Comparison of ENCODE assay signal across 16 cellular contexts in genomic region chr2:105864262-105864661, GRCh38.
A peak's percentile ranks its signal among the peaks of the same experiment; 100 is the strongest.
DNase-seq lines count a peak whose midpoint lies in the region; ATAC-seq and TF ChIP-seq lines count a peak whose summit lies in the region.
"Had no signal": no experiment of that assay in that cellular context is flagged by ENCODE, and none has a peak within 500 bp of the region (broad histone marks: within the 10 kb centered on the region; RNA-seq: fewer than 3 reads in every experiment).

No MANE protein-coding gene starts in this region.

- H3F3A ChIP-seq in neural progenitor cell (ENCODE audit: low read depth) (no peaks in the 10 kb centered on the region), GM23338 (replicated peaks; ENCODE audit: low read depth) (no peaks in the 10 kb centered on the region)

- H3K4me1 ChIP-seq in neural progenitor cell (peaks cover 24% of the 10 kb centered on the region), GM23338 (ENCODE audit: insufficient read depth) (no peaks in the 10 kb centered on the region)

- H3K36me3 Mint-ChIP-seq in activated naive CD8-positive, alpha-beta T cell treated with anti-CD3 and anti-CD28 coated beads, Interleukin-2, amount 10 ng/mL, durations not matched to agents 7 days and 5 days: peaks cover 10% of the 10 kb centered on the region
- peaks cover 10% of the 10 kb centered on the region for H3K36me3 Mint-ChIP-seq in neural progenitor cell
- no peaks in the 10 kb centered on the region for H3K36me3 Mint-ChIP-seq in GM23338 (ENCODE audit: low read depth)

- POLR2A ChIA-PET in activated naive CD8-positive, alpha-beta T cell treated with anti-CD3 and anti-CD28 coated beads, Interleukin-2, amount 10 ng/mL, durations not matched to agents 7 days and 5 days (lab: Charles Lee): no interaction called here

- no peak overlapping the region for H3K27ac ChIP-seq in neural progenitor cell
- no peak overlapping the region for H3K27ac ChIP-seq in GM23338 (ENCODE audit: low read depth)
- H3K27ac ChIP-seq: ascending aorta, C4-2B, KMS-11, SJCRH30, thoracic aorta had no signal

- intact Hi-C loops in posterior cingulate gyrus (cut with DNase I): no loop called here

- in situ Hi-C loops in GM13976 (cut with MboI; ENCODE audit: low sequenced_read_pairs, unreplicated experiment): no loop called here

- no peak overlapping the region for H3K4me2 ChIP-seq in neural progenitor cell
- no peak overlapping the region for H3K4me2 ChIP-seq in GM23338
- H3K4me2 ChIP-seq: KMS-11 had no signal

- no peak overlapping the region for H3K9ac ChIP-seq in neural progenitor cell
- H3K9ac ChIP-seq: KMS-11 had no signal

- peaks cover 54% of the 10 kb centered on the region for H3K4me1 Mint-ChIP-seq in activated naive CD8-positive, alpha-beta T cell treated with anti-CD3 and anti-CD28 coated beads, Interleukin-2, amount 10 ng/mL, durations not matched to agents 7 days and 5 days
- H3K4me1 Mint-ChIP-seq in neural progenitor cell (peaks cover 48% of the 10 kb centered on the region), GM23338 (peaks cover 40% of the 10 kb centered on the region)

- H3K4me3 Mint-ChIP-seq in activated naive CD8-positive, alpha-beta T cell treated with anti-CD3 and anti-CD28 coated beads, Interleukin-2, amount 10 ng/mL, durations not matched to agents 7 days and 5 days: no peak overlapping the region
- H3K4me3 Mint-ChIP-seq in neural progenitor cell (no peak overlapping the region), GM23338 (no peak overlapping the region)
- H3K4me3 Mint-ChIP-seq: dendritic cell treated with granulocyte-macrophage colony-stimulating factor and Interleukin-4, amounts not matched to agents 40 ng/mL and 50 ng/mL, for 4 days had no signal

- H3K9me2 ChIP-seq in GM23338 (ENCODE audit: insufficient read depth): no peaks in the 10 kb centered on the region

- ATAC-seq in GM21786 (IDR thresholded peaks at IDR 0.05; ENCODE audit: unreplicated experiment) (peak; percentile 42), GM23338 (no peak), HG03196 (IDR thresholded peaks at IDR 0.05; ENCODE audit: unreplicated experiment) (no peak)
- ATAC-seq in activated naive CD8-positive, alpha-beta T cell treated with anti-CD3 and anti-CD28 coated beads, Interleukin-2, amount 10 ng/mL, durations not matched to agents 7 days and 5 days (ENCODE audit: low read depth): no peak
- ATAC-seq: left colon had no signal

- no peak overlapping the region for H2AFZ ChIP-seq in neural progenitor cell (replicated peaks)
- H2AFZ ChIP-seq in GM23338: no peak overlapping the region

- H3K4me3 ChIP-seq in neural progenitor cell: no peak overlapping the region
- H3K4me3 ChIP-seq in GM23338: no peak overlapping the region
- H3K4me3 ChIP-seq: ascending aorta, SJCRH30, thoracic aorta had no signal

- H3K79me2 ChIP-seq in neural progenitor cell (ENCODE audit: low read depth) (peaks cover 28% of the 10 kb centered on the region), GM23338 (replicated peaks; ENCODE audit: insufficient read depth) (peaks cover 66% of the 10 kb centered on the region)

- no peaks in the 10 kb centered on the region for H3K9me3 Mint-ChIP-seq in activated naive CD8-positive, alpha-beta T cell treated with anti-CD3 and anti-CD28 coated beads, Interleukin-2, amount 10 ng/mL, durations not matched to agents 7 days and 5 days
- H3K9me3 Mint-ChIP-seq in neural progenitor cell (no peaks in the 10 kb centered on the region), GM23338 (no peaks in the 10 kb centered on the region)
- H3K9me3 Mint-ChIP-seq: dendritic cell treated with granulocyte-macrophage colony-stimulating factor and Interleukin-4, amounts not matched to agents 40 ng/mL and 50 ng/mL, for 4 days had no signal

- no peaks in the 10 kb centered on the region for H3K27me3 ChIP-seq in neural progenitor cell
- no peaks in the 10 kb centered on the region for H3K27me3 ChIP-seq in GM23338 (ENCODE audit: insufficient read depth)
- H3K27me3 ChIP-seq: ascending aorta, SJCRH30 had no signal

- peak overlapping the region; percentile 46 for H3K27ac Mint-ChIP-seq in activated naive CD8-positive, alpha-beta T cell treated with anti-CD3 and anti-CD28 coated beads, Interleukin-2, amount 10 ng/mL, durations not matched to agents 7 days and 5 days
- H3K27ac Mint-ChIP-seq in neural progenitor cell: peak overlapping the region; percentile 16
- H3K27ac Mint-ChIP-seq in GM23338: no peak overlapping the region
- H3K27ac Mint-ChIP-seq: dendritic cell treated with granulocyte-macrophage colony-stimulating factor and Interleukin-4, amounts not matched to agents 40 ng/mL and 50 ng/mL, for 4 days had no signal

- no peaks in the 10 kb centered on the region for H3K9me3 ChIP-seq in neural progenitor cell (ENCODE audit: low read depth)
- H3K9me3 ChIP-seq: ascending aorta, SJCRH30, thoracic aorta had no signal

- TF ChIP-seq CTCF in GM13976 (IDR thresholded peaks at IDR 0.05; ENCODE audit: borderline replicate concordance, control extremely low read depth, extremely low read depth, insufficient read depth, missing control alignments): no peak
- TF ChIP-seq CTCF in neural progenitor cell (IDR thresholded peaks at IDR 0.05): no peak
- TF ChIP-seq CTCF in GM23338 (conservative IDR thresholded peaks at IDR 0.05; ENCODE audit: low read depth in 2 of 2): no peak

- DNase-seq in GM13976 (ENCODE audit: low spot score): peak; percentile 62
- DNase-seq in activated naive CD8-positive, alpha-beta T cell treated with anti-CD3 and anti-CD28 coated beads, Interleukin-2, amount 10 ng/mL, durations not matched to agents 7 days and 5 days: no peak
- DNase-seq in neural progenitor cell (ENCODE audit: low spot score): no peak
- no peak for DNase-seq in posterior cingulate gyrus
- no peak for DNase-seq in GM23338 (ENCODE audit: low spot score)
- DNase-seq: activated CD8-positive, alpha-beta memory T cell treated with anti-CD3 and anti-CD28 coated beads, Interleukin-2, amount 50 U/mL, for 48 hours; left colon; SJCRH30; stimulated activated CD4-positive, alpha-beta T cell treated with anti-CD3 and anti-CD28 coated beads, Interleukin-15, amount 100 ng/mL, for 24 hours had no signal

- no peaks in the 10 kb centered on the region for H3K27me3 Mint-ChIP-seq in activated naive CD8-positive, alpha-beta T cell treated with anti-CD3 and anti-CD28 coated beads, Interleukin-2, amount 10 ng/mL, durations not matched to agents 7 days and 5 days
- no peaks in the 10 kb centered on the region for H3K27me3 Mint-ChIP-seq in neural progenitor cell (ENCODE audit: insufficient read depth, low read depth)
- H3K27me3 Mint-ChIP-seq in GM23338 (ENCODE audit: insufficient read depth, low read depth, poor library complexity): peaks cover 4% of the 10 kb centered on the region
- H3K27me3 Mint-ChIP-seq: dendritic cell treated with granulocyte-macrophage colony-stimulating factor and Interleukin-4, amounts not matched to agents 40 ng/mL and 50 ng/mL, for 4 days had no signal

- H3K36me3 ChIP-seq in neural progenitor cell: no peaks in the 10 kb centered on the region
- H3K36me3 ChIP-seq in GM23338 (ENCODE audit: insufficient read depth): no peaks in the 10 kb centered on the region
- H3K36me3 ChIP-seq: ascending aorta, SJCRH30, thoracic aorta had no signal

- H4K20me1 ChIP-seq in neural progenitor cell (ENCODE audit: low read depth): peaks cover 76% of the 10 kb centered on the region
- H4K20me1 ChIP-seq in GM23338 (replicated peaks; ENCODE audit: insufficient read depth): peaks cover 5% of the 10 kb centered on the region

TF ChIP-seq in GM23338, 12 proteins besides CTCF, POLR2A, EP300 and RAD21 (continues in another document):
- TF ChIP-seq STAT1 (IDR thresholded peaks at IDR 0.05; ENCODE audit: unreplicated experiment) (no peak), ZNF114 (CRISPR knock-in tag; IDR thresholded peaks at IDR 0.05) (no peak), ZNF331 (CRISPR knock-in tag; IDR thresholded peaks at IDR 0.05; ENCODE audit: low read depth) (no peak), ETS1 (IDR thresholded peaks at IDR 0.05) (no peak), JUNB (IDR thresholded peaks at IDR 0.05; ENCODE audit: unreplicated experiment) (no peak), POLR2AphosphoS5 (IDR thresholded peaks at IDR 0.05; ENCODE audit: low read depth) (no peak)
- TF ChIP-seq, protein P1, sequence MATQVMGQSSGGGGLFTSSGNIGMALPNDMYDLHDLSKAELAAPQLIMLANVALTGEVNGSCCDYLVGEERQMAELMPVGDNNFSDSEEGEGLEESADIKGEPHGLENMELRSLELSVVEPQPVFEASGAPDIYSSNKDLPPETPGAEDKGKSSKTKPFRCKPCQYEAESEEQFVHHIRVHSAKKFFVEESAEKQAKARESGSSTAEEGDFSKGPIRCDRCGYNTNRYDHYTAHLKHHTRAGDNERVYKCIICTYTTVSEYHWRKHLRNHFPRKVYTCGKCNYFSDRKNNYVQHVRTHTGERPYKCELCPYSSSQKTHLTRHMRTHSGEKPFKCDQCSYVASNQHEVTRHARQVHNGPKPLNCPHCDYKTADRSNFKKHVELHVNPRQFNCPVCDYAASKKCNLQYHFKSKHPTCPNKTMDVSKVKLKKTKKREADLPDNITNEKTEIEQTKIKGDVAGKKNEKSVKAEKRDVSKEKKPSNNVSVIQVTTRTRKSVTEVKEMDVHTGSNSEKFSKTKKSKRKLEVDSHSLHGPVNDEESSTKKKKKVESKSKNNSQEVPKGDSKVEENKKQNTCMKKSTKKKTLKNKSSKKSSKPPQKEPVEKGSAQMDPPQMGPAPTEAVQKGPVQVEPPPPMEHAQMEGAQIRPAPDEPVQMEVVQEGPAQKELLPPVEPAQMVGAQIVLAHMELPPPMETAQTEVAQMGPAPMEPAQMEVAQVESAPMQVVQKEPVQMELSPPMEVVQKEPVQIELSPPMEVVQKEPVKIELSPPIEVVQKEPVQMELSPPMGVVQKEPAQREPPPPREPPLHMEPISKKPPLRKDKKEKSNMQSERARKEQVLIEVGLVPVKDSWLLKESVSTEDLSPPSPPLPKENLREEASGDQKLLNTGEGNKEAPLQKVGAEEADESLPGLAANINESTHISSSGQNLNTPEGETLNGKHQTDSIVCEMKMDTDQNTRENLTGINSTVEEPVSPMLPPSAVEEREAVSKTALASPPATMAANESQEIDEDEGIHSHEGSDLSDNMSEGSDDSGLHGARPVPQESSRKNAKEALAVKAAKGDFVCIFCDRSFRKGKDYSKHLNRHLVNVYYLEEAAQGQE (IDR thresholded peaks at IDR 0.05; ENCODE audit: unreplicated experiment): no peak
